ENCODE assay signal across 18 cellular contexts in genomic region chr6:113160716-113161115, GRCh38.
DNase-seq lines count a peak whose midpoint lies in the region; TF ChIP-seq lines count a peak whose summit lies in the region.
"Had no signal": no experiment of that assay in that cellular context is flagged by ENCODE, and none has a peak within 500 bp of the region (broad histone marks: within the 10 kb centered on the region; RNA-seq: fewer than 3 reads in every experiment).

No MANE protein-coding gene starts in this region.

- no peak overlapping the region for H3K4me3 Mint-ChIP-seq in activated CD4-positive, alpha-beta T cell treated with anti-CD3 and anti-CD28 coated beads, Interleukin-2, amount 10 ng/mL, durations not matched to agents 24 days and 14 days
- H3K4me3 Mint-ChIP-seq: CD8-positive, alpha-beta T cell; IgD-negative memory B cell had no signal

- no peak for TF ChIP-seq CTCF in fibroblast of pulmonary artery (IDR thresholded peaks at IDR 0.05; ENCODE audit: low read length, missing control alignments)

- intact Hi-C loops in activated CD4-positive, alpha-beta T cell treated with anti-CD3 and anti-CD28 coated beads, Interleukin-2, amount 10 ng/mL, durations not matched to agents 24 days and 14 days (cut with micrococcal nuclease) = no loop called here

- no peak overlapping the region for H2BK12ac ChIP-seq in neuronal stem cell (ENCODE audit: low read length)

- H3K27ac ChIP-seq in SK-N-MC (peak overlapping the region; percentile 67), neuronal stem cell (replicated peaks; ENCODE audit: low read length) (no peak overlapping the region)

- H3K79me1 ChIP-seq in neuronal stem cell (ENCODE audit: low read depth, low read length) = no peaks in the 10 kb centered on the region

- no peaks in the 10 kb centered on the region for H3K27me3 Mint-ChIP-seq in activated CD4-positive, alpha-beta T cell treated with anti-CD3 and anti-CD28 coated beads, Interleukin-2, amount 10 ng/mL, durations not matched to agents 24 days and 14 days
- H3K27me3 Mint-ChIP-seq: IgD-negative memory B cell had no signal

- no peak overlapping the region for H2AK5ac ChIP-seq in neuronal stem cell (ENCODE audit: low read depth, low read length)

- peaks cover 0 to 5% of the 10 kb centered on the region in 2 donors for H3K4me1 ChIP-seq in neuronal stem cell (ENCODE audit: control insufficient read depth in 2 of 2, insufficient read depth in 1 of 2, low read depth in 1 of 2, low read length in 2 of 2)

- no peaks in the 10 kb centered on the region for H3K9me3 Mint-ChIP-seq in activated CD4-positive, alpha-beta T cell treated with anti-CD3 and anti-CD28 coated beads, Interleukin-2, amount 10 ng/mL, durations not matched to agents 24 days and 14 days
- H3K9me3 Mint-ChIP-seq: CD8-positive, alpha-beta T cell; IgD-negative memory B cell had no signal

- no peak overlapping the region for H2BK15ac ChIP-seq in neuronal stem cell (ENCODE audit: low read length)

- no CpG with 5 or more reads among the region's 1 CpG for WGBS in neuronal stem cell (ENCODE audit: extremely low coverage in 2 of 2, insufficient read length in 2 of 2, insufficient replicate concordance in 1 of 2), 2 donors

- no peak overlapping the region for H3K14ac ChIP-seq in neuronal stem cell (ENCODE audit: low read length)

- H2BK120ac ChIP-seq in neuronal stem cell (ENCODE audit: low read depth, low read length) = no peak overlapping the region

- no peaks in the 10 kb centered on the region for H3K4me1 Mint-ChIP-seq in activated CD4-positive, alpha-beta T cell treated with anti-CD3 and anti-CD28 coated beads, Interleukin-2, amount 10 ng/mL, durations not matched to agents 24 days and 14 days
- H3K4me1 Mint-ChIP-seq: IgD-negative memory B cell had no signal

- H4K91ac ChIP-seq in neuronal stem cell (ENCODE audit: low read depth, low read length, poor library complexity) = no peak overlapping the region

- H3K36me3 ChIP-seq in SK-N-MC (ENCODE audit: insufficient read depth, low read length) (no peaks in the 10 kb centered on the region), neuronal stem cell (replicated peaks in 1 of 2; ENCODE audit: control insufficient read depth in 2 of 2, insufficient read depth in 2 of 2, low read length in 2 of 2) (no peaks in the 10 kb centered on the region)
- H3K36me3 ChIP-seq: HAP-1 had no signal

- no peak overlapping the region for H3K4me2 ChIP-seq in neuronal stem cell (ENCODE audit: insufficient read depth, low read length, poor library complexity, severe bottlenecking)

- H4K8ac ChIP-seq in neuronal stem cell (ENCODE audit: low read depth, low read length) = no peak overlapping the region

- H3K27me3 ChIP-seq in neuronal stem cell (ENCODE audit: control insufficient read depth in 3 of 3, insufficient read depth in 3 of 3, low read depth in 1 of 3, low read length in 3 of 3) = no peaks in the 10 kb centered on the region

- no peak overlapping the region for H3K4ac ChIP-seq in neuronal stem cell (ENCODE audit: low read length)

- H3K27ac Mint-ChIP-seq in activated CD4-positive, alpha-beta T cell treated with anti-CD3 and anti-CD28 coated beads, Interleukin-2, amount 10 ng/mL, durations not matched to agents 24 days and 14 days = no peak overlapping the region
- H3K27ac Mint-ChIP-seq: CD8-positive, alpha-beta T cell; IgD-negative memory B cell had no signal

- H3K9me3 ChIP-seq in SK-N-MC (ENCODE audit: low read depth, low read length) (no peaks in the 10 kb centered on the region), neuronal stem cell (replicated peaks in 1 of 2; ENCODE audit: control insufficient read depth in 2 of 2, insufficient read depth in 1 of 2, low read depth in 1 of 2, low read length in 2 of 2) (no peaks in the 10 kb centered on the region)
- H3K9me3 ChIP-seq: HAP-1 had no signal

- DNase-seq in EH (ENCODE audit: low read depth) (peak; percentile 25), SK-N-MC (ENCODE audit: low read depth, low spot score) (peak; percentile 30), fibroblast of pulmonary artery (ENCODE audit: low read depth) (peak; percentile 36), neuronal stem cell (ENCODE audit: low spot score) (no peak), epidermal melanocyte (ENCODE audit: insufficient read length, low spot score) (no peak), ureter (ENCODE audit: low spot score) (no peak), HUDEP-2 (lab: John Stamatoyannopoulos, UW; ENCODE audit: unreplicated experiment in 76 of 76) (no peak)
- DNase-seq in activated CD4-positive, alpha-beta T cell treated with anti-CD3 and anti-CD28 coated beads, Interleukin-2, amount 10 ng/mL, durations not matched to agents 24 days and 14 days = no peak
- DNase-seq: ACHN; AML-193; C1 segment of cervical spinal cord; CD8-positive, alpha-beta T cell; DND-41; NCI-H1694 treated with DMSO at 0.1 percent for 48 hours; NCI-H446; NCI-H526 treated with DMSO at 0.1 percent for 48 hours had no signal

- H3K4me3 ChIP-seq in SK-N-MC (peak overlapping the region; percentile 25), fibroblast of pulmonary artery (replicated peaks; ENCODE audit: low read depth, low read length) (no peak overlapping the region), neuronal stem cell (ENCODE audit: low read length in 2 of 2) (no peak overlapping the region)
- H3K4me3 ChIP-seq: HAP-1 had no signal

- no peak overlapping the region for H3K18ac ChIP-seq in neuronal stem cell (ENCODE audit: low read length)

- peak overlapping the region; percentile 68 for H2AFZ ChIP-seq in neuronal stem cell (ENCODE audit: low read length)

- H3K23ac ChIP-seq in neuronal stem cell (ENCODE audit: low read depth, low read length, poor library complexity) = no peak overlapping the region

- no peak overlapping the region for H2BK5ac ChIP-seq in neuronal stem cell (ENCODE audit: low read length)

- no peaks in the 10 kb centered on the region for H3K36me3 Mint-ChIP-seq in activated CD4-positive, alpha-beta T cell treated with anti-CD3 and anti-CD28 coated beads, Interleukin-2, amount 10 ng/mL, durations not matched to agents 24 days and 14 days (ENCODE audit: low read depth)
- H3K36me3 Mint-ChIP-seq: CD8-positive, alpha-beta T cell; IgD-negative memory B cell had no signal

- H3K9ac ChIP-seq in SK-N-MC (ENCODE audit: insufficient read length) (no peak overlapping the region), neuronal stem cell (ENCODE audit: low read depth, low read length, poor library complexity) (no peak overlapping the region)

Comparison
In these comparisons a context has a peak if more than half of its experiments do, and no peak if none do; other contexts are left out.
1. DNase-seq: peak in EH (single experiment), SK-N-MC (single experiment) and fibroblast of pulmonary artery (single experiment); none in neuronal stem cell (single experiment), epidermal melanocyte (single experiment), activated CD4-positive, alpha-beta T cell treated with anti-CD3 and anti-CD28 coated beads, Interleukin-2, amount 10 ng/mL, durations not matched to agents 24 days and 14 days (single experiment), ureter (single experiment) and HUDEP-2 (0 of 76).